ENCODE assay signal across 8 cellular contexts in genomic region chr10:43409385-43410109, GRCh38. TPM values are rescaled to one million over a fixed set of nuclear protein-coding genes. Genes with fewer than 3 reads are reported as not detected.
DNase-seq lines count a peak whose midpoint lies in the region; ATAC-seq and TF ChIP-seq lines count a peak whose summit lies in the region.

No MANE protein-coding gene starts in this region.

- H3K27me3 Mint-ChIP-seq in activated CD4-positive, alpha-beta T cell treated with anti-CD3 and anti-CD28 coated beads, Interleukin-2, amount 10 ng/mL, durations not matched to agents 24 days and 14 days, result no peaks in the 10 kb centered on the region
- no peaks in the 10 kb centered on the region for H3K27me3 Mint-ChIP-seq in naive B cell

- peaks cover 3 to 46% (median 30%) of the 10 kb centered on the region in 5 donors for H3K4me1 ChIP-seq in subcutaneous abdominal adipose tissue (ENCODE audit: control insufficient read depth in 5 of 5, insufficient read depth in 5 of 5, low read length in 5 of 5)

- peak overlapping the region; percentile 99 for H3K27ac Mint-ChIP-seq in activated CD4-positive, alpha-beta T cell treated with anti-CD3 and anti-CD28 coated beads, Interleukin-2, amount 10 ng/mL, durations not matched to agents 24 days and 14 days
- peak overlapping the region; percentile 99 to 100 (median 100) for H3K27ac Mint-ChIP-seq in naive B cell

- no peaks in the 10 kb centered on the region for H3K9me3 ChIP-seq in subcutaneous abdominal adipose tissue (ENCODE audit: control insufficient read depth in 5 of 5, low read length in 5 of 5)

- H3K4me3 ChIP-seq in HL-60 (replicated peaks; ENCODE audit: insufficient read depth, low read length) (peak overlapping the region; percentile 38), subcutaneous abdominal adipose tissue (ENCODE audit: low read depth in 1 of 5, low read length in 5 of 5) (peak overlapping the region; percentile 78 to 90 (median 82))

- H3K9me3 Mint-ChIP-seq in activated CD4-positive, alpha-beta T cell treated with anti-CD3 and anti-CD28 coated beads, Interleukin-2, amount 10 ng/mL, durations not matched to agents 24 days and 14 days, result no peaks in the 10 kb centered on the region
- no peaks in the 10 kb centered on the region for H3K9me3 Mint-ChIP-seq in naive B cell

- H3K27ac ChIP-seq in C4-2B, result peak overlapping the region; percentile 99
- peak overlapping the region; percentile 99 for H3K27ac ChIP-seq in HL-60 (replicated peaks)
- H3K27ac ChIP-seq in subcutaneous abdominal adipose tissue (ENCODE audit: low read depth, low read length), result peak overlapping the region; percentile 99

- peak overlapping the region; percentile 96 for H3K4me3 Mint-ChIP-seq in activated CD4-positive, alpha-beta T cell treated with anti-CD3 and anti-CD28 coated beads, Interleukin-2, amount 10 ng/mL, durations not matched to agents 24 days and 14 days
- H3K4me3 Mint-ChIP-seq in naive B cell, result peak overlapping the region; percentile 96 to 100 (median 99)

- no peaks in the 10 kb centered on the region for H3K27me3 ChIP-seq in HL-60 (ENCODE audit: insufficient read depth, poor library complexity, severe bottlenecking)
- H3K27me3 ChIP-seq in subcutaneous abdominal adipose tissue (ENCODE audit: control insufficient read depth in 5 of 5, insufficient read depth in 4 of 5, low read length in 5 of 5), result no peaks in the 10 kb centered on the region

- no peaks in the 10 kb centered on the region for H3K36me3 ChIP-seq in subcutaneous abdominal adipose tissue (ENCODE audit: control insufficient read depth in 5 of 5, insufficient read depth in 5 of 5, low read length in 5 of 5)

- TF ChIP-seq CTCF in C4-2B (conservative IDR thresholded peaks at IDR 0.05) (no peak), HL-60 (IDR thresholded peaks at IDR 0.05; ENCODE audit: insufficient read depth, low read length) (no peak)

- intact Hi-C loops in activated CD4-positive, alpha-beta T cell treated with anti-CD3 and anti-CD28 coated beads, Interleukin-2, amount 10 ng/mL, durations not matched to agents 24 days and 14 days (cut with micrococcal nuclease), result loop anchor here (1.0 to 5.0 kb wide), 5 partner anchors 11 to 772 kb away; partner anchors contain the start of genes BMS1 and ZNF33B

- peaks cover 33% of the 10 kb centered on the region for H3K36me3 Mint-ChIP-seq in activated CD4-positive, alpha-beta T cell treated with anti-CD3 and anti-CD28 coated beads, Interleukin-2, amount 10 ng/mL, durations not matched to agents 24 days and 14 days (ENCODE audit: low read depth)
- H3K36me3 Mint-ChIP-seq in naive B cell, result no peaks in the 10 kb centered on the region

- ATAC-seq in naive B cell (ENCODE audit: low read depth in 2 of 2), result peak; percentile 0 to 1
- no peak for ATAC-seq in GM19397 (IDR thresholded peaks at IDR 0.05; ENCODE audit: unreplicated experiment)
- no peak for ATAC-seq in HG02763 (IDR thresholded peaks at IDR 0.05; ENCODE audit: unreplicated experiment)

- peaks cover 20% of the 10 kb centered on the region for H3K4me1 Mint-ChIP-seq in activated CD4-positive, alpha-beta T cell treated with anti-CD3 and anti-CD28 coated beads, Interleukin-2, amount 10 ng/mL, durations not matched to agents 24 days and 14 days
- peaks cover 27 to 57% (median 42%) of the 10 kb centered on the region in 3 donors for H3K4me1 Mint-ChIP-seq in naive B cell

- H3K9ac ChIP-seq in subcutaneous abdominal adipose tissue (ENCODE audit: low read length in 5 of 5), result peak overlapping the region in 4 of 5 donors; percentile 48 to 82 (median 74)

- DNase-seq in HL-60 (ENCODE audit: low read depth in 1 of 2, low spot score in 1 of 2), result peak; percentile 27 to 67
- DNase-seq in activated CD4-positive, alpha-beta T cell treated with anti-CD3 and anti-CD28 coated beads, Interleukin-2, amount 10 ng/mL, durations not matched to agents 24 days and 14 days, result peak; percentile 92
- DNase-seq in effector CD4-positive, alpha-beta T cell, result peak; percentile 55
- peak; percentile 54 for DNase-seq in naive B cell

RNA-seq across cellular contexts. Expression of gene HNRNPF, which starts 0.6 kb away (rescaled TPM):
- 513 and 516 TPM in 2 replicates for total RNA-seq in activated CD4-positive, alpha-beta T cell treated with anti-CD3 and anti-CD28 coated beads, Interleukin-2, amount 10 ng/mL, durations not matched to agents 24 days and 14 days
- 100 to 1,000 TPM; 166 to 228 (median 215) TPM for polyA plus RNA-seq in naive B cell (ENCODE audit: low read depth in 6 of 6)

RNA-seq across cellular contexts. Expression of gene ZNF487, which starts 27.4 kb away (rescaled TPM):
- total RNA-seq in activated CD4-positive, alpha-beta T cell treated with anti-CD3 and anti-CD28 coated beads, Interleukin-2, amount 10 ng/mL, durations not matched to agents 24 days and 14 days, result 1.5 and 1.6 TPM in 2 replicates
- polyA plus RNA-seq in naive B cell (ENCODE audit: low read depth in 6 of 6), result 10 to 100 TPM in 2 of 6 donors, 1 to 10 TPM in 4; 5.6 to 18.3 (median 9.2) TPM

RNA-seq across cellular contexts. Expression of gene FXYD4, which starts 38.1 kb away (rescaled TPM):
- not detected in 2 replicates for total RNA-seq in activated CD4-positive, alpha-beta T cell treated with anti-CD3 and anti-CD28 coated beads, Interleukin-2, amount 10 ng/mL, durations not matched to agents 24 days and 14 days
- not detected for polyA plus RNA-seq in naive B cell (ENCODE audit: low read depth in 6 of 6)

Comparison
In these comparisons a context has a peak if more than half of its experiments do, and no peak if none do; other contexts are left out.
1. ATAC-seq: peak in naive B cell (2 of 2); none in GM19397 (single experiment) and HG02763 (single experiment).
2. Peak in every context shown above with its lines, with median percentiles within 50 percentile points of each other: H3K27ac ChIP-seq and DNase-seq.